In the genomic region with DNA sequence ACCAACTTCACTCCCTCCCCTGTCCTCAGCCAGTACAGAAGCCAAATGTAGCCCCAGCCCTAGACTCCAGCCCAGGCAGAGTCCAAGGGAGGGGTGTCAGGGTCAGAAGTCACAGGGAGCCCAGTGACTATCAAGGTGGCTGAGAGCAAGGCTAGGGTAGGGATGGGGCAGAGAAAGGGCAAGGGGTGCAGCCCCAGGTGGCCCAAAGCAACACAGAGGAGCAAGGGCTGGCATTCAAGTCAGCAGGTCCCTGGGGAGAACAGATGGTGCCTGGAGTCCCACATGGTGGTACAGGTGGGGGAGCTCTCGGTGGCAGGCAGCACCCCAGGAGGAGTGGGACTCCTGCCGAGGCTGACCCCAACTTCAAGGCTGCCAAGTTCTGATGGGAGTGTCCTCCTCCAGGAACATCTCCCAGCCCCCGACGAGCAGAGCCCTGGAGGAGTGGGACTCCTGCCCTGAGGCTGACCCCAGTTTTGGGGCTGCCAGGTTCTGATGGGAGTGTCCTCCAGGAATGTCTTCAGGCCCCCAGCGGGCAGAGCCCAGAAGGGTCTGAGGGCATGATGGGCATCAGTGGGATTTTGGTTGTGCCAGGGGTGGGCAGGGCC, we compare ENCODE assay signal across 1 cellular context.
TF ChIP-seq lines count a peak whose summit lies in the region.

No MANE protein-coding gene starts in this region.

TF ChIP-seq in HCT116, 20 proteins besides CTCF, POLR2A, EP300 and RAD21 (continued from another document):
- TF ChIP-seq TCF7L2 (IDR thresholded peaks at IDR 0.05; ENCODE audit: borderline replicate concordance, extremely low read depth, insufficient read depth, insufficient read length) (no peak), FOSL1 (IDR thresholded peaks at IDR 0.05; ENCODE audit: low read depth) (no peak), EGR1 (IDR thresholded peaks at IDR 0.05; ENCODE audit: low read depth) (no peak), POLR2AphosphoS5 (IDR thresholded peaks at IDR 0.05; ENCODE audit: low read depth, low read length) (no peak), SRF (IDR thresholded peaks at IDR 0.05; ENCODE audit: low read depth) (no peak), ELF1 (IDR thresholded peaks at IDR 0.05; ENCODE audit: borderline replicate concordance, low read depth) (no peak), SIN3A (IDR thresholded peaks at IDR 0.05; ENCODE audit: low read depth) (no peak), ZFX (IDR thresholded peaks at IDR 0.05) (no peak), SP1 (IDR thresholded peaks at IDR 0.05; ENCODE audit: low read depth) (no peak)
- TF ChIP-seq, protein P1, sequence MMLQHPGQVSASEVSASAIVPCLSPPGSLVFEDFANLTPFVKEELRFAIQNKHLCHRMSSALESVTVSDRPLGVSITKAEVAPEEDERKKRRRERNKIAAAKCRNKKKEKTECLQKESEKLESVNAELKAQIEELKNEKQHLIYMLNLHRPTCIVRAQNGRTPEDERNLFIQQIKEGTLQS (IDR thresholded peaks at IDR 0.05): no peak
- TF ChIP-seq, protein P2, sequence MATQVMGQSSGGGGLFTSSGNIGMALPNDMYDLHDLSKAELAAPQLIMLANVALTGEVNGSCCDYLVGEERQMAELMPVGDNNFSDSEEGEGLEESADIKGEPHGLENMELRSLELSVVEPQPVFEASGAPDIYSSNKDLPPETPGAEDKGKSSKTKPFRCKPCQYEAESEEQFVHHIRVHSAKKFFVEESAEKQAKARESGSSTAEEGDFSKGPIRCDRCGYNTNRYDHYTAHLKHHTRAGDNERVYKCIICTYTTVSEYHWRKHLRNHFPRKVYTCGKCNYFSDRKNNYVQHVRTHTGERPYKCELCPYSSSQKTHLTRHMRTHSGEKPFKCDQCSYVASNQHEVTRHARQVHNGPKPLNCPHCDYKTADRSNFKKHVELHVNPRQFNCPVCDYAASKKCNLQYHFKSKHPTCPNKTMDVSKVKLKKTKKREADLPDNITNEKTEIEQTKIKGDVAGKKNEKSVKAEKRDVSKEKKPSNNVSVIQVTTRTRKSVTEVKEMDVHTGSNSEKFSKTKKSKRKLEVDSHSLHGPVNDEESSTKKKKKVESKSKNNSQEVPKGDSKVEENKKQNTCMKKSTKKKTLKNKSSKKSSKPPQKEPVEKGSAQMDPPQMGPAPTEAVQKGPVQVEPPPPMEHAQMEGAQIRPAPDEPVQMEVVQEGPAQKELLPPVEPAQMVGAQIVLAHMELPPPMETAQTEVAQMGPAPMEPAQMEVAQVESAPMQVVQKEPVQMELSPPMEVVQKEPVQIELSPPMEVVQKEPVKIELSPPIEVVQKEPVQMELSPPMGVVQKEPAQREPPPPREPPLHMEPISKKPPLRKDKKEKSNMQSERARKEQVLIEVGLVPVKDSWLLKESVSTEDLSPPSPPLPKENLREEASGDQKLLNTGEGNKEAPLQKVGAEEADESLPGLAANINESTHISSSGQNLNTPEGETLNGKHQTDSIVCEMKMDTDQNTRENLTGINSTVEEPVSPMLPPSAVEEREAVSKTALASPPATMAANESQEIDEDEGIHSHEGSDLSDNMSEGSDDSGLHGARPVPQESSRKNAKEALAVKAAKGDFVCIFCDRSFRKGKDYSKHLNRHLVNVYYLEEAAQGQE (IDR thresholded peaks at IDR 0.05; ENCODE audit: low read depth): no peak
